In the genomic region with DNA sequence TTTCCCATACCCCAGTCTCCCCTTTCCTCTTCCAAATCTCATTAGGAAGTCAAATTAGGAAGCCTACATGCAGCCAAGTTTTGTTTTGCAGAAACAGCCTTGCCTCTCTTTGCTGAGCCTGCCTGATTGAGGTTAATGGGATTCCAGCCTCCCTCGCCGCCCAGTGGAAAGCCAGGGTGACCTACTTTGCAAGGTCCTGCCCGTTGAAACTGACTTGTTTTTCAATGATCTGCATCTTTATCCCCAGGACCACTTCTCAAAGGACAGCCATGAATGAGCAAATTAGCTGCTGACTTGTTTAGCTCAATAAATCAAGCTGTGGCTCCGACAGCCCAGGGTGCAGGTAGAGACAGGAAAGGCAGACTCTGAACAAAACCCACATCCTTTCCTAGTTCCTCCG, we compare ENCODE assay signal across 8 cellular contexts.
A peak's percentile ranks its signal among the peaks of the same experiment; 100 is the strongest.
DNase-seq lines count a peak whose midpoint lies in the region; ATAC-seq, FAIRE-seq and TF ChIP-seq lines count a peak whose summit lies in the region.
"Had no signal": no experiment of that assay in that cellular context is flagged by ENCODE, and none has a peak within 500 bp of the region (broad histone marks: within the 10 kb centered on the region; RNA-seq: fewer than 3 reads in every experiment).

No MANE protein-coding gene starts in this region.

- intact Hi-C loops in kidney (cut with DNase I) = no loop called here

- no peak overlapping the region for H3K27ac Mint-ChIP-seq in CD4-positive, CD25-positive, alpha-beta regulatory T cell

- H3K27me3 ChIP-seq in CD4-positive, CD25-positive, alpha-beta regulatory T cell (ENCODE audit: control insufficient read depth, insufficient read depth, low read length) = no peaks in the 10 kb centered on the region

- no peak overlapping the region for H3K9ac ChIP-seq in kidney (ENCODE audit: low read length in 2 of 2)

- peak; percentile 50 to 54 for ATAC-seq in CD4-positive, CD25-positive, alpha-beta regulatory T cell (ENCODE audit: low read depth in 2 of 2)
- no peak for ATAC-seq in GM19035 (IDR thresholded peaks at IDR 0.05; ENCODE audit: unreplicated experiment)

- no peaks in the 10 kb centered on the region for H3K9me3 Mint-ChIP-seq in CD4-positive, CD25-positive, alpha-beta regulatory T cell

- peaks cover 13% of the 10 kb centered on the region for H3K4me1 ChIP-seq in CD4-positive, CD25-positive, alpha-beta regulatory T cell (ENCODE audit: control insufficient read depth, insufficient read depth, low read length, poor library complexity, severe bottlenecking)
- H3K4me1 ChIP-seq in kidney (ENCODE audit: control insufficient read depth in 1 of 2, insufficient read depth in 1 of 2, low read depth in 1 of 2, low read length in 2 of 2) = peaks cover 0 to 6% of the 10 kb centered on the region in 2 donors

- H3K36me3 Mint-ChIP-seq in CD4-positive, CD25-positive, alpha-beta regulatory T cell = no peaks in the 10 kb centered on the region

- FAIRE-seq in GM12892 (lab: Jason Lieb, UNC) (peak; percentile 5), kidney (lab: Jason Lieb, UNC) (no peak)

- peak overlapping the region; percentile 59 for H3K4me3 ChIP-seq in CD4-positive, CD25-positive, alpha-beta regulatory T cell (ENCODE audit: low read depth, low read length)
- H3K4me3 ChIP-seq in kidney (ENCODE audit: low read length in 2 of 2) = no peak overlapping the region

- H3K27ac ChIP-seq in CD4-positive, CD25-positive, alpha-beta regulatory T cell (ENCODE audit: insufficient read depth, low read length, poor library complexity, severe bottlenecking) = no peak overlapping the region
- H3K27ac ChIP-seq in kidney (ENCODE audit: low read depth in 2 of 2, low read length in 2 of 2) = no peak overlapping the region

- H3K27me3 Mint-ChIP-seq in CD4-positive, CD25-positive, alpha-beta regulatory T cell = no peaks in the 10 kb centered on the region

- H3K9me3 ChIP-seq in CD4-positive, CD25-positive, alpha-beta regulatory T cell (ENCODE audit: control insufficient read depth in 2 of 2, low read length in 2 of 2) = no peaks in the 10 kb centered on the region
- no peaks in the 10 kb centered on the region for H3K9me3 ChIP-seq in kidney (ENCODE audit: control insufficient read depth in 1 of 2, low read length in 2 of 2)

- peak in 2 of 3 donors; percentile 22 to 69 for DNase-seq in CD4-positive, CD25-positive, alpha-beta regulatory T cell
- DNase-seq in GM12892 (ENCODE audit: insufficient read length) = no peak
- peak; percentile 53 for DNase-seq in astrocyte of the hippocampus (ENCODE audit: low read depth, low spot score)
- DNase-seq in kidney = no peak
- no peak for DNase-seq in T1000 (lab: John Stamatoyannopoulos, UW)
- no peak for DNase-seq in HT-29 (ENCODE audit: low spot score)
- DNase-seq: KG1 had no signal

- peaks cover 10 to 23% (median 16%) of the 10 kb centered on the region in 4 donors for H3K4me1 Mint-ChIP-seq in CD4-positive, CD25-positive, alpha-beta regulatory T cell

- H3K4me3 Mint-ChIP-seq in CD4-positive, CD25-positive, alpha-beta regulatory T cell = peak overlapping the region in 3 of 4 donors; percentile 47 to 71 (median 68)

- TF ChIP-seq POLR2A in GM12892 (IDR thresholded peaks at IDR 0.05; ENCODE audit: low read depth, low read length) = no peak

- H3K36me3 ChIP-seq in CD4-positive, CD25-positive, alpha-beta regulatory T cell (ENCODE audit: control insufficient read depth, insufficient read depth, low read length) = no peaks in the 10 kb centered on the region
- no peaks in the 10 kb centered on the region for H3K36me3 ChIP-seq in kidney (ENCODE audit: control insufficient read depth in 1 of 2, insufficient read depth in 2 of 2, low read length in 2 of 2)

- TF ChIP-seq CTCF in kidney (IDR thresholded peaks at IDR 0.05; ENCODE audit: borderline replicate concordance, extremely low read depth, insufficient read depth) = peak; percentile 11

Comparison
In these comparisons a context has a peak if more than half of its experiments do, and no peak if none do; other contexts are left out.
1. DNase-seq: peak in CD4-positive, CD25-positive, alpha-beta regulatory T cell (2 of 3) and astrocyte of the hippocampus (single experiment); none in GM12892 (single experiment), kidney (single experiment), T1000 (single experiment) and HT-29 (single experiment).